Comparison of ENCODE assay signal across 27 cellular contexts in genomic region chr19:9115307-9115813, GRCh38. TPM values are rescaled to one million over a fixed set of nuclear protein-coding genes. Genes with fewer than 3 reads are reported as not detected.
"Had no signal": no experiment of that assay in that cellular context is flagged by ENCODE, and none has a peak within 500 bp of the region (broad histone marks: within the 10 kb centered on the region; RNA-seq: fewer than 3 reads in every experiment).

OR7G1 (minus strand) TSS chr19:9115763; CDS start chr19:9115763, 0 bp downstream.

- H3K9ac ChIP-seq: SK-N-SH had no signal

- DNase-seq: IMR-90, NCI-H1092, NCI-H1105 treated with DMSO at 0.1 percent for 48 hours, NCI-H1417 treated with DMSO at 0.1 percent for 48 hours, NCI-H146, NCI-H1694 treated with DMSO at 0.1 percent for 48 hours, NCI-H1930, NCI-H2081, NCI-H2107, NCI-H2227 treated with DMSO at 0.1 percent for 48 hours, NCI-H446, NCI-H510A, NCI-H524 treated with DMSO at 0.1 percent for 48 hours, NCI-H69, NCI-H774, PC-3, SHP77, SK-N-SH, SW 1271, T-cell had no signal

- H3K27ac ChIP-seq: RWPE1 had no signal

- H3K9me3 ChIP-seq: SK-N-SH had no signal

- H3K4me2 ChIP-seq: SK-N-SH had no signal

- ATAC-seq: HepG2, Panc1, PC-3, T-cell had no signal

- FAIRE-seq: HepG2 had no signal

RNA-seq across cellular contexts. Expression of gene OR7G1, which starts in this region (rescaled TPM):
- total RNA-seq: HepG2, HT1080, IMR-90, LHCN-M2, MCF 10A, PC-3, SK-MEL-5, T-cell had no signal
- polyA plus RNA-seq: HepG2, IMR-90, SK-N-SH had no signal
